ENCODE assay signal across 19 cellular contexts in genomic region chr7:135690566-135690965, GRCh38. TPM values are rescaled to one million over a fixed set of nuclear protein-coding genes. Genes with fewer than 3 reads are reported as not detected.
A peak's percentile ranks its signal among the peaks of the same experiment; 100 is the strongest.
DNase-seq lines count a peak whose midpoint lies in the region; ATAC-seq and TF ChIP-seq lines count a peak whose summit lies in the region.
"Had no signal": no experiment of that assay in that cellular context is flagged by ENCODE, and none has a peak within 500 bp of the region (broad histone marks: within the 10 kb centered on the region; RNA-seq: fewer than 3 reads in every experiment).

No MANE protein-coding gene starts in this region.

- DNase-seq in AG20443 (ENCODE audit: low spot score) (peak; percentile 70), SJCRH30 (peak; percentile 29 to 54), fibroblast of lung (ENCODE audit: low read depth in 2 of 2) (peak; percentile 25 to 88), trophoblast cell (peak in 1 of 2 donors; percentile 35), cortex of kidney (lab: John Stamatoyannopoulos, UW) (no peak), G401 (ENCODE audit: low spot score) (no peak)
- DNase-seq: activated CD4-positive, CD25-positive, alpha-beta regulatory T cell; colonic mucosa; head of caudate nucleus; NCI-H2029; SHP77; stimulated activated naive CD4-positive, alpha-beta T cell treated with Interleukin-2 at 50 U/mL for 16 hours had no signal

- no peak overlapping the region for H2AFZ ChIP-seq in fibroblast of lung (ENCODE audit: low read length)
- no peak overlapping the region for H2AFZ ChIP-seq in trophoblast cell (ENCODE audit: insufficient read depth, low read length, poor library complexity)

- peaks cover 5% of the 10 kb centered on the region for H3K79me1 ChIP-seq in trophoblast cell (ENCODE audit: low read length)

- TF ChIP-seq CTCF in fibroblast of lung (conservative IDR thresholded peaks at IDR 0.05 in 1 of 2, IDR thresholded peaks at IDR 0.05 in 1 of 2; ENCODE audit: low read depth in 1 of 2, low read length in 2 of 2): no peak

- no CpG with 5 or more reads among the region's 3 CpGs for WGBS in trophoblast cell (ENCODE audit: extremely low coverage, insufficient coverage, insufficient read length)

- ATAC-seq in HG02840 (IDR thresholded peaks at IDR 0.05; ENCODE audit: low FRiP score, unreplicated experiment) (no peak), HG03460 (IDR thresholded peaks at IDR 0.05; ENCODE audit: unreplicated experiment) (no peak)

- H4K20me1 ChIP-seq in fibroblast of lung (ENCODE audit: control insufficient read depth, extremely low read depth, insufficient read depth, low read length): no peaks in the 10 kb centered on the region

- H4K12ac ChIP-seq in trophoblast cell (ENCODE audit: low read depth, low read length): no peak overlapping the region

- no peaks in the 10 kb centered on the region for H3K9me3 ChIP-seq in SJCRH30 (replicated peaks)
- H3K9me3 ChIP-seq in fibroblast of lung (ENCODE audit: control insufficient read depth, insufficient read depth, low read depth, low read length): no peaks in the 10 kb centered on the region
- no peaks in the 10 kb centered on the region for H3K9me3 ChIP-seq in trophoblast cell (ENCODE audit: insufficient read depth, low read depth, low read length)
- H3K9me3 ChIP-seq: colonic mucosa had no signal

- H4K91ac ChIP-seq in trophoblast cell (ENCODE audit: low read depth, low read length): peak overlapping the region; percentile 5

- no peak overlapping the region for H2AK5ac ChIP-seq in trophoblast cell (ENCODE audit: low read length)

- H3K18ac ChIP-seq in trophoblast cell (ENCODE audit: low read length): no peak overlapping the region

- no peak overlapping the region for H2BK5ac ChIP-seq in trophoblast cell (ENCODE audit: low read depth, low read length, poor library complexity)

- H3K23ac ChIP-seq in trophoblast cell (ENCODE audit: low read length): no peak overlapping the region

- H3K79me2 ChIP-seq in fibroblast of lung (ENCODE audit: control insufficient read depth, insufficient read depth, low read length) (no peaks in the 10 kb centered on the region), trophoblast cell (ENCODE audit: control insufficient read depth, insufficient read depth, low read length, poor library complexity) (no peaks in the 10 kb centered on the region)

- H2BK12ac ChIP-seq in trophoblast cell (ENCODE audit: low read length): no peak overlapping the region

- no peak overlapping the region for H3K14ac ChIP-seq in trophoblast cell (ENCODE audit: low read length)

- H3K9ac ChIP-seq in fibroblast of lung (ENCODE audit: insufficient read depth, low read length) (no peak overlapping the region), trophoblast cell (ENCODE audit: low read length) (no peak overlapping the region)

- peaks cover 5% of the 10 kb centered on the region for H3K4me1 ChIP-seq in SJCRH30
- peaks cover 4% of the 10 kb centered on the region for H3K4me1 ChIP-seq in fibroblast of lung (ENCODE audit: control insufficient read depth, extremely low read depth, insufficient read depth, low read length)
- peaks cover 3 to 7% of the 10 kb centered on the region in 2 experiments for H3K4me1 ChIP-seq in trophoblast cell (ENCODE audit: control insufficient read depth in 1 of 2, insufficient read depth in 2 of 2, low read length in 2 of 2)
- H3K4me1 ChIP-seq: colonic mucosa had no signal

- H4K8ac ChIP-seq in trophoblast cell (ENCODE audit: low read depth, low read length): no peak overlapping the region

- H3K4me3 ChIP-seq in SJCRH30 (no peak overlapping the region), fibroblast of lung (replicated peaks in 1 of 4; ENCODE audit: control extremely low read depth in 1 of 4, insufficient read depth in 1 of 4, low read depth in 3 of 4, low read length in 4 of 4) (no peak overlapping the region), trophoblast cell (ENCODE audit: low read depth, low read length) (no peak overlapping the region)
- H3K4me3 ChIP-seq: colonic mucosa had no signal

- in situ Hi-C loops in G401 (cut with HindIII; ENCODE audit: low sequenced_read_pairs): no loop called here

- H3K4me2 ChIP-seq in fibroblast of lung (ENCODE audit: extremely low read depth, insufficient read depth, low read length) (no peak overlapping the region), trophoblast cell (ENCODE audit: low read length) (no peak overlapping the region)

- H3K27me3 ChIP-seq in SJCRH30: no peaks in the 10 kb centered on the region
- no peaks in the 10 kb centered on the region for H3K27me3 ChIP-seq in fibroblast of lung (ENCODE audit: control insufficient read depth, insufficient read depth, low read length)
- no peaks in the 10 kb centered on the region for H3K27me3 ChIP-seq in trophoblast cell (ENCODE audit: insufficient read depth, low read length)
- H3K27me3 ChIP-seq: colonic mucosa had no signal

- H3K27ac ChIP-seq in SJCRH30 (peak overlapping the region; percentile 36), fibroblast of lung (ENCODE audit: insufficient read depth, low read length) (no peak overlapping the region), trophoblast cell (ENCODE audit: low read depth, low read length) (no peak overlapping the region)
- H3K27ac ChIP-seq: colonic mucosa, epithelial cell of prostate had no signal

- no peak overlapping the region for H3K4ac ChIP-seq in trophoblast cell (ENCODE audit: low read depth, low read length)

- H3K36me3 ChIP-seq in SJCRH30 (peaks cover 22% of the 10 kb centered on the region), fibroblast of lung (ENCODE audit: control insufficient read depth, insufficient read depth, low read length) (peaks cover 1% of the 10 kb centered on the region), trophoblast cell (ENCODE audit: control insufficient read depth in 1 of 2, insufficient read depth in 2 of 2, low read length in 2 of 2) (peaks cover 15 to 22% of the 10 kb centered on the region in 2 experiments)
- H3K36me3 ChIP-seq: colonic mucosa had no signal

- no peak overlapping the region for H2BK120ac ChIP-seq in trophoblast cell (ENCODE audit: insufficient read depth, low read length, poor library complexity)

RNA-seq across cellular contexts. Expression of gene STMP1, which starts 28.3 kb away (rescaled TPM):
- 24.7 and 27.3 TPM in 2 replicates for total RNA-seq in SJCRH30 (2014; rRNA removed; shearing (Covaris generic))
- 11.8 and 16.7 TPM in 2 replicates for total RNA-seq in fibroblast of lung
- polyA plus RNA-seq in fibroblast of lung: 41.3 and 50.6 TPM in 2 replicates
- polyA plus RNA-seq in fibroblast of lung (2012): 40.3 and 49.1 TPM in 2 replicates
- polyA minus RNA-seq in fibroblast of lung (ENCODE audit: low replicate concordance): 8.1 and 12.5 TPM in 2 replicates
- polyA plus RNA-seq in trophoblast cell (2013): 41.4 and 42.5 TPM in 2 replicates
- 20.1 and 34.1 TPM in 2 replicates for total RNA-seq in G401 (2014; rRNA removed; shearing (Covaris generic))

RNA-seq across cellular contexts. Expression of gene SLC13A4, which starts 37.4 kb away (rescaled TPM):
- 0.08 and 0.30 TPM in 2 replicates for total RNA-seq in SJCRH30 (2014; rRNA removed; shearing (Covaris generic))
- 0.26 and 0.50 TPM in 2 replicates for total RNA-seq in fibroblast of lung
- polyA plus RNA-seq in fibroblast of lung: 0.32 and 2.3 TPM in 2 replicates
- 0.28 and 0.99 TPM in 2 replicates for polyA plus RNA-seq in fibroblast of lung (2012)
- polyA minus RNA-seq in fibroblast of lung (ENCODE audit: low replicate concordance): 0.37 and 6.5 TPM in 2 replicates
- polyA plus RNA-seq in trophoblast cell (2013): 437 and 491 TPM in 2 replicates
- total RNA-seq in G401 (2014; rRNA removed; shearing (Covaris generic)): 0.31 and 1.2 TPM in 2 replicates
- total RNA-seq: activated T-helper 2 cell treated with anti-CD3 and anti-CD28 coated beads, Interferon-gamma antibody, Interleukin-2, Interleukin-4, amounts not matched to agents 10 μg/mL and 5 μg/mL and 100 μg/mL, durations not matched to agents 14 hours and 24 hours and 36 hours; colonic mucosa; NCI-H460; urinary bladder had no signal

RNA-seq across cellular contexts. Expression of gene FAM180A, which starts 58.0 kb away (rescaled TPM):
- total RNA-seq in SJCRH30 (2014; rRNA removed; shearing (Covaris generic)): 0.12 TPM in 1 of 2 replicates, not detected in the other
- total RNA-seq in fibroblast of lung: 24.4 and 38.5 TPM in 2 replicates
- 15.6 and 70.0 TPM in 2 replicates for polyA plus RNA-seq in fibroblast of lung
- polyA plus RNA-seq in fibroblast of lung (2012): 17.1 and 62.1 TPM in 2 replicates
- polyA minus RNA-seq in fibroblast of lung (ENCODE audit: low replicate concordance): 41.5 and 182 TPM in 2 replicates
- polyA plus RNA-seq in trophoblast cell (2013): 0.18 and 0.21 TPM in 2 replicates
- total RNA-seq in G401 (2014; rRNA removed; shearing (Covaris generic)): not detected in 2 replicates
- total RNA-seq: activated T-helper 2 cell treated with anti-CD3 and anti-CD28 coated beads, Interferon-gamma antibody, Interleukin-2, Interleukin-4, amounts not matched to agents 10 μg/mL and 5 μg/mL and 100 μg/mL, durations not matched to agents 14 hours and 24 hours and 36 hours; NCI-H460; progenitor cell of endocrine pancreas had no signal

Comparison
In these comparisons a context has a peak if more than half of its experiments do, and no peak if none do; other contexts are left out.
1. DNase-seq: peak in AG20443 (single experiment), SJCRH30 (2 of 2) and fibroblast of lung (2 of 2); none in cortex of kidney (single experiment) and G401 (single experiment).
2. RNA of gene FAM180A, which starts 58.0 kb away (total RNA-seq): 24.4 to 38.5 TPM in fibroblast of lung; 0.12 TPM in SJCRH30 and not detected in G401; every median in the first group is over 10 times any median in the second.